Comparison of ENCODE assay signal across 8 cellular contexts in the genomic region with DNA sequence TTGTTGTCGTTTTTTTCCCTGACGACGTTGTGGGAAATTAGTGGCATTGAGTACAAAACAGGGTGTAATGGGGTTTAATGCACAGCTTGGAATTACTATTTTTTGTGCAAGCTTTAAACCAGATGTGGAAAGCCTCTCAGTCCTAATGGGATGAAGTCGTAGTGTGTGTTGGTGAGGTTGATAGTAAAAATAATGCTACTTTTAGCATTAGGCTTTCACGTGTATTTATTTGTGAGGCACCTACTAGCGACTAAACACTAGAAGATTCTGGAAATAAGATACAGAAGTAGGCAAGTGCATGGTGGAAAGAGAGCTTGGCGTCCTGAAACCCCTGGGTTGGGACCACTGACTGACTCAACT. TPM values are rescaled to one million over a fixed set of nuclear protein-coding genes. Genes with fewer than 3 reads are reported as not detected.
A peak's percentile ranks its signal among the peaks of the same experiment; 100 is the strongest.
DNase-seq lines count a peak whose midpoint lies in the region; ATAC-seq and TF ChIP-seq lines count a peak whose summit lies in the region.

No MANE protein-coding gene starts in this region.

- H3K27me3 Mint-ChIP-seq in activated naive CD8-positive, alpha-beta T cell: peaks cover 12% of the 10 kb centered on the region
- peaks cover 11% of the 10 kb centered on the region for H3K27me3 Mint-ChIP-seq in stimulated activated naive CD8-positive, alpha-beta T cell treated with anti-CD3 and anti-CD28 coated beads, Interleukin-15, amount 100 ng/mL, for 72 hours

- POLR2A ChIA-PET in HEK293 (lab: Yijun Ruan, JAX): no interaction called here

- H3K4me1 Mint-ChIP-seq in activated naive CD8-positive, alpha-beta T cell (ENCODE audit: low read depth): peaks cover 40% of the 10 kb centered on the region
- H3K4me1 Mint-ChIP-seq in stimulated activated naive CD8-positive, alpha-beta T cell treated with anti-CD3 and anti-CD28 coated beads, Interleukin-15, amount 100 ng/mL, for 72 hours: peaks cover 21% of the 10 kb centered on the region

- H3K4me1 ChIP-seq in HEK293 (ENCODE audit: control insufficient read depth, insufficient read depth, low read length): peaks cover 7% of the 10 kb centered on the region; the same call in 1 of the 2 replicates

- H3K4me3 Mint-ChIP-seq in activated naive CD8-positive, alpha-beta T cell: peak overlapping the region; percentile 98
- H3K4me3 Mint-ChIP-seq in stimulated activated naive CD8-positive, alpha-beta T cell treated with anti-CD3 and anti-CD28 coated beads, Interleukin-15, amount 100 ng/mL, for 72 hours: peak overlapping the region; percentile 96 to 98

- intact Hi-C loops in posterior vena cava (cut with DNase I): no loop called here

- DNase-seq in stimulated activated naive CD8-positive, alpha-beta T cell treated with anti-CD3 and anti-CD28 coated beads, Interleukin-15, amount 100 ng/mL, for 72 hours: no peak
- no peak for DNase-seq in activated CD8-positive, alpha-beta memory T cell treated with anti-CD3 and anti-CD28 coated beads for 24 hours
- DNase-seq in posterior vena cava (ENCODE audit: low spot score) (no peak), SIG-M5 (lab: John Stamatoyannopoulos, UW) (no peak), Kasumi-1 (lab: John Stamatoyannopoulos, UW) (no peak)

- no peaks in the 10 kb centered on the region for H3K9me3 ChIP-seq in HEK293 (ENCODE audit: control insufficient read depth, insufficient read depth, low read depth, low read length)

- CTCF ChIA-PET in HEK293 (lab: Yijun Ruan, JAX): interaction anchor here (0.7 to 1.8 kb wide), 2 partner anchors 110 to 579 kb away, joined by 3 to 4 read pairs; no protein-coding TSS in a partner anchor

- H3K4me3 ChIP-seq in HEK293 (ENCODE audit: low read depth, low read length): peak overlapping the region; percentile 85
- H3K4me3 ChIP-seq in iPS-11a (ENCODE audit: low read depth, low read length): peak overlapping the region; percentile 97

- no peaks in the 10 kb centered on the region for H3K9me3 Mint-ChIP-seq in activated naive CD8-positive, alpha-beta T cell (ENCODE audit: low read depth)
- H3K9me3 Mint-ChIP-seq in stimulated activated naive CD8-positive, alpha-beta T cell treated with anti-CD3 and anti-CD28 coated beads, Interleukin-15, amount 100 ng/mL, for 72 hours: no peaks in the 10 kb centered on the region

- peaks cover 9% of the 10 kb centered on the region for H3K36me3 Mint-ChIP-seq in activated naive CD8-positive, alpha-beta T cell

- H3K27ac Mint-ChIP-seq in activated naive CD8-positive, alpha-beta T cell: peak overlapping the region; percentile 94
- peak overlapping the region; percentile 97 to 98 for H3K27ac Mint-ChIP-seq in stimulated activated naive CD8-positive, alpha-beta T cell treated with anti-CD3 and anti-CD28 coated beads, Interleukin-15, amount 100 ng/mL, for 72 hours

- no peak for TF ChIP-seq CTCF in HEK293 (tag by site-specific recombination; IDR thresholded peaks at IDR 0.05)

- H3K36me3 ChIP-seq in HEK293 (ENCODE audit: control insufficient read depth in 2 of 2, insufficient read depth in 1 of 2, low read length in 2 of 2): peaks cover 0 to 8% of the 10 kb centered on the region in 2 experiments; a peak in 1 of 3 replicates

- H3K27ac ChIP-seq in HEK293 (ENCODE audit: extremely low read depth, low read depth, low read length): no peak overlapping the region; the same call in 1 of the 2 replicates

- ATAC-seq in stimulated activated naive CD8-positive, alpha-beta T cell treated with anti-CD3 and anti-CD28 coated beads, Interleukin-15, amount 100 ng/mL, for 72 hours: no peak

TF ChIP-seq in HEK293, 187 proteins besides CTCF, POLR2A, EP300 and RAD21 (continues in another document):
- TF ChIP-seq GLIS1 (tag by site-specific recombination; IDR thresholded peaks at IDR 0.05) (no peak), ZNF266 (tag by site-specific recombination; IDR thresholded peaks at IDR 0.05; ENCODE audit: low read depth) (no peak), ZNF2 (tag by site-specific recombination; IDR thresholded peaks at IDR 0.05) (no peak), ZNF48 (tag by site-specific recombination; IDR thresholded peaks at IDR 0.05) (no peak), ZNF423 (tag by site-specific recombination; IDR thresholded peaks at IDR 0.05) (no peak), ZNF138 (tag by site-specific recombination; IDR thresholded peaks at IDR 0.05; ENCODE audit: borderline replicate concordance) (no peak), TCF7L2 (IDR thresholded peaks at IDR 0.05; ENCODE audit: borderline replicate concordance, low read depth, low read length) (no peak), ZBTB11 (tag by site-specific recombination; conservative IDR thresholded peaks at IDR 0.05; ENCODE audit: low read depth) (no peak), ZNF544 (tag by site-specific recombination; IDR thresholded peaks at IDR 0.05) (no peak)
- TF ChIP-seq, protein P1, sequence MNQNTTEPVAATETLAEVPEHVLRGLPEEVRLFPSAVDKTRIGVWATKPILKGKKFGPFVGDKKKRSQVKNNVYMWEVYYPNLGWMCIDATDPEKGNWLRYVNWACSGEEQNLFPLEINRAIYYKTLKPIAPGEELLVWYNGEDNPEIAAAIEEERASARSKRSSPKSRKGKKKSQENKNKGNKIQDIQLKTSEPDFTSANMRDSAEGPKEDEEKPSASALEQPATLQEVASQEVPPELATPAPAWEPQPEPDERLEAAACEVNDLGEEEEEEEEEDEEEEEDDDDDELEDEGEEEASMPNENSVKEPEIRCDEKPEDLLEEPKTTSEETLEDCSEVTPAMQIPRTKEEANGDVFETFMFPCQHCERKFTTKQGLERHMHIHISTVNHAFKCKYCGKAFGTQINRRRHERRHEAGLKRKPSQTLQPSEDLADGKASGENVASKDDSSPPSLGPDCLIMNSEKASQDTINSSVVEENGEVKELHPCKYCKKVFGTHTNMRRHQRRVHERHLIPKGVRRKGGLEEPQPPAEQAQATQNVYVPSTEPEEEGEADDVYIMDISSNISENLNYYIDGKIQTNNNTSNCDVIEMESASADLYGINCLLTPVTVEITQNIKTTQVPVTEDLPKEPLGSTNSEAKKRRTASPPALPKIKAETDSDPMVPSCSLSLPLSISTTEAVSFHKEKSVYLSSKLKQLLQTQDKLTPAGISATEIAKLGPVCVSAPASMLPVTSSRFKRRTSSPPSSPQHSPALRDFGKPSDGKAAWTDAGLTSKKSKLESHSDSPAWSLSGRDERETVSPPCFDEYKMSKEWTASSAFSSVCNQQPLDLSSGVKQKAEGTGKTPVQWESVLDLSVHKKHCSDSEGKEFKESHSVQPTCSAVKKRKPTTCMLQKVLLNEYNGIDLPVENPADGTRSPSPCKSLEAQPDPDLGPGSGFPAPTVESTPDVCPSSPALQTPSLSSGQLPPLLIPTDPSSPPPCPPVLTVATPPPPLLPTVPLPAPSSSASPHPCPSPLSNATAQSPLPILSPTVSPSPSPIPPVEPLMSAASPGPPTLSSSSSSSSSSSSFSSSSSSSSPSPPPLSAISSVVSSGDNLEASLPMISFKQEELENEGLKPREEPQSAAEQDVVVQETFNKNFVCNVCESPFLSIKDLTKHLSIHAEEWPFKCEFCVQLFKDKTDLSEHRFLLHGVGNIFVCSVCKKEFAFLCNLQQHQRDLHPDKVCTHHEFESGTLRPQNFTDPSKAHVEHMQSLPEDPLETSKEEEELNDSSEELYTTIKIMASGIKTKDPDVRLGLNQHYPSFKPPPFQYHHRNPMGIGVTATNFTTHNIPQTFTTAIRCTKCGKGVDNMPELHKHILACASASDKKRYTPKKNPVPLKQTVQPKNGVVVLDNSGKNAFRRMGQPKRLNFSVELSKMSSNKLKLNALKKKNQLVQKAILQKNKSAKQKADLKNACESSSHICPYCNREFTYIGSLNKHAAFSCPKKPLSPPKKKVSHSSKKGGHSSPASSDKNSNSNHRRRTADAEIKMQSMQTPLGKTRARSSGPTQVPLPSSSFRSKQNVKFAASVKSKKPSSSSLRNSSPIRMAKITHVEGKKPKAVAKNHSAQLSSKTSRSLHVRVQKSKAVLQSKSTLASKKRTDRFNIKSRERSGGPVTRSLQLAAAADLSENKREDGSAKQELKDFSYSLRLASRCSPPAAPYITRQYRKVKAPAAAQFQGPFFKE (tag by site-specific recombination; IDR thresholded peaks at IDR 0.05; ENCODE audit: borderline replicate concordance): no peak

RNA-seq across cellular contexts. Expression of gene ORC5, which starts 0.6 kb away (rescaled TPM):
- 10 to 100 TPM; 13.2 to 16.9 TPM for total RNA-seq in posterior vena cava
